Comparison of ENCODE assay signal across 22 cellular contexts in the genomic region with DNA sequence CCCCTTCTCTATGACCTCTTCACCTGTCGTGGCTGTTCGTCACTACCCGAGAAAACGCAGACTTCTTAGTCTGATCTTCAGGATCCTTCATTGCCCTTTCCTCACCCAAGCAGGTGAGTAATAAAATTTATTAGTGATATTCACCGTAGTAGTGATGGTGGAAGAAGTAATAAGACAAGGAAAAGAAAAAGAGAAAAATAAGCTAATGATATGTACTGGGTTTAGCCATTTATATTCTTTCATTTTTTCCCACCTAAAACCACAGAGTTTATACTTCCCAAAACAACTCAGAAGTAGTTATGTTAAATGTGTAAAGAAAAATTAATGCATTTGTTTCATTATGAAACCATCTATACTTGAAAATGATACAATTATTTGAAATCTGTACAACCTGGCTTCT.
"Had no signal": no experiment of that assay in that cellular context is flagged by ENCODE, and none has a peak within 500 bp of the region (broad histone marks: within the 10 kb centered on the region; RNA-seq: fewer than 3 reads in every experiment).

No MANE protein-coding gene starts in this region.

- ATAC-seq: activated CD4-positive, alpha-beta T cell treated with anti-CD3 and anti-CD28 coated beads for 36 hours; stimulated activated naive CD8-positive, alpha-beta T cell treated with anti-CD3 and anti-CD28 coated beads, Interleukin-15, Interleukin-2, amounts not matched to agents 100 U/mL and 50 U/mL, for 24 hours had no signal

- H3K27ac Mint-ChIP-seq: activated CD4-positive, alpha-beta T cell treated with anti-CD3 and anti-CD28 coated beads for 36 hours had no signal

- H3K27me3 Mint-ChIP-seq: activated CD4-positive, alpha-beta T cell treated with anti-CD3 and anti-CD28 coated beads for 36 hours; activated naive CD4-positive, alpha-beta T cell treated with anti-CD3 and anti-CD28 coated beads, Interleukin-2, amount 50 U/mL, for 24 hours; activated T-cell treated with anti-CD3 and anti-CD28 coated beads, Interleukin-2, amount 50 U/mL, for 24 hours had no signal

- H3K9me3 ChIP-seq: testis had no signal

- H3K4me3 Mint-ChIP-seq: activated CD4-positive, alpha-beta T cell treated with anti-CD3 and anti-CD28 coated beads for 36 hours; activated naive CD4-positive, alpha-beta T cell treated with anti-CD3 and anti-CD28 coated beads, Interleukin-2, amount 50 U/mL, for 24 hours; activated T-cell treated with anti-CD3 and anti-CD28 coated beads, Interleukin-2, amount 50 U/mL, for 24 hours; neural crest cell had no signal

- H3K4me1 ChIP-seq: testis, transverse colon had no signal

- H3K4me3 ChIP-seq: left ventricle myocardium inferior, lung, right atrium auricular region, testis, transverse colon had no signal

- DNase-seq: activated CD4-positive, alpha-beta T cell treated with anti-CD3 and anti-CD28 coated beads for 36 hours; activated CD4-positive, alpha-beta T cell treated with anti-CD3 and anti-CD28 coated beads, Interleukin-2, amount 50 U/mL, for 48 hours; activated CD4-positive, CD25-positive, alpha-beta regulatory T cell; activated CD8-positive, alpha-beta memory T cell treated with anti-CD3 and anti-CD28 coated beads, Interleukin-2, amount 50 U/mL, for 48 hours; activated T-cell treated with anti-CD3 and anti-CD28 coated beads, Interleukin-2, amount 50 U/mL, for 24 hours; anterior cingulate cortex; dermis blood vessel endothelial cell; effector CD4-positive, alpha-beta T cell; left ventricle myocardium inferior; mesendoderm; occipital lobe; stimulated activated CD4-positive, alpha-beta T cell treated with anti-CD3 and anti-CD28 coated beads, Interleukin-15, amount 100 ng/mL, for 24 hours; stimulated activated CD4-positive, alpha-beta T cell treated with anti-CD3 and anti-CD28 coated beads, Interleukin-2, amount 100 ng/mL, for 24 hours; stimulated activated naive CD8-positive, alpha-beta T cell treated with anti-CD3 and anti-CD28 coated beads, Interleukin-15, Interleukin-2, amounts not matched to agents 100 U/mL and 50 U/mL, for 24 hours; T-helper 2 cell; testis; transverse colon had no signal

- H3K36me3 ChIP-seq: right atrium auricular region, transverse colon had no signal

- H3K27ac ChIP-seq: left ventricle myocardium inferior, parathyroid adenoma, right atrium auricular region, testis, transverse colon had no signal
